ENCODE assay signal across 25 cellular contexts in genomic region chr11:63516109-63516508, GRCh38. TPM values are rescaled to one million over a fixed set of nuclear protein-coding genes. Genes with fewer than 3 reads are reported as not detected.
DNase-seq lines count a peak whose midpoint lies in the region; ATAC-seq, FAIRE-seq and TF ChIP-seq lines count a peak whose summit lies in the region.
"Had no signal": no experiment of that assay in that cellular context is flagged by ENCODE, and none has a peak within 500 bp of the region (broad histone marks: within the 10 kb centered on the region; RNA-seq: fewer than 3 reads in every experiment).

No MANE protein-coding gene starts in this region.

- peak overlapping the region; percentile 25 for H2BK120ac ChIP-seq in trophoblast cell (ENCODE audit: insufficient read depth, low read length, poor library complexity)

- H3K79me1 ChIP-seq in trophoblast cell (ENCODE audit: low read length) = peaks cover 2% of the 10 kb centered on the region

- H3K4me3 ChIP-seq in K562 (no peak overlapping the region), trophoblast cell (ENCODE audit: low read depth, low read length) (no peak overlapping the region), GM23338 (no peak overlapping the region)
- H3K4me3 ChIP-seq: BLaER1 treated with 17β-estradiol and CSF1 and Interleukin-3, amounts not matched to agents 10 nM and 100 nM; GM12878; HAP-1 had no signal

- H3K4me2 ChIP-seq in K562 (ENCODE audit: insufficient read depth, low read length) (no peak overlapping the region), trophoblast cell (ENCODE audit: low read length) (no peak overlapping the region), GM23338 (no peak overlapping the region)

- H3K79me2 ChIP-seq in K562 (ENCODE audit: control insufficient read depth, insufficient read depth, low read length) (no peaks in the 10 kb centered on the region), trophoblast cell (ENCODE audit: control insufficient read depth, insufficient read depth, low read length, poor library complexity) (no peaks in the 10 kb centered on the region), GM23338 (replicated peaks; ENCODE audit: insufficient read depth) (no peaks in the 10 kb centered on the region)

- H3K4ac ChIP-seq in trophoblast cell (ENCODE audit: low read depth, low read length) = no peak overlapping the region

- ATAC-seq in K562 = no peak
- no peak for ATAC-seq in naive thymus-derived CD8-positive, alpha-beta T cell
- no peak for ATAC-seq in GM23338
- ATAC-seq: GM12878 had no signal

- H3K18ac ChIP-seq in trophoblast cell (ENCODE audit: low read length) = no peak overlapping the region

- H3K36me3 ChIP-seq in K562 (ENCODE audit: control insufficient read depth, insufficient read depth, low read length) (no peaks in the 10 kb centered on the region), trophoblast cell (ENCODE audit: control insufficient read depth in 1 of 2, insufficient read depth in 2 of 2, low read length in 2 of 2) (no peaks in the 10 kb centered on the region), GM23338 (ENCODE audit: insufficient read depth) (peaks cover 8% of the 10 kb centered on the region; the same call in 1 of the 2 replicates)
- H3K36me3 ChIP-seq: BE2C; BLaER1 treated with 17β-estradiol and CSF1 and Interleukin-3, amounts not matched to agents 10 nM and 100 nM; HAP-1 had no signal

- H3K27ac ChIP-seq in K562 (ENCODE audit: extremely low read depth, low read depth, low read length) (no peak overlapping the region), trophoblast cell (ENCODE audit: low read depth, low read length) (no peak overlapping the region), GM23338 (ENCODE audit: low read depth) (no peak overlapping the region)
- H3K27ac ChIP-seq: 22Rv1; BLaER1 treated with 17β-estradiol and CSF1 and Interleukin-3, amounts not matched to agents 10 nM and 100 nM had no signal

- H3F3A ChIP-seq in GM23338 (replicated peaks; ENCODE audit: low read depth) = no peaks in the 10 kb centered on the region

- no peaks in the 10 kb centered on the region for H3K27me3 ChIP-seq in K562 (ENCODE audit: control insufficient read depth in 2 of 2, insufficient read depth in 2 of 2, low read length in 2 of 2)
- H3K27me3 ChIP-seq in trophoblast cell (ENCODE audit: insufficient read depth, low read length) = no peaks in the 10 kb centered on the region
- H3K27me3 ChIP-seq in GM23338 (ENCODE audit: insufficient read depth) = no peaks in the 10 kb centered on the region
- H3K27me3 ChIP-seq: BE2C; BLaER1 treated with 17β-estradiol and CSF1 and Interleukin-3, amounts not matched to agents 10 nM and 100 nM had no signal

- H4K20me1 ChIP-seq in K562 (replicated peaks; ENCODE audit: control insufficient read depth, insufficient read depth, low read length) (no peaks in the 10 kb centered on the region), GM23338 (replicated peaks; ENCODE audit: insufficient read depth) (no peaks in the 10 kb centered on the region)
- H4K20me1 ChIP-seq: BLaER1 treated with 17β-estradiol and CSF1 and Interleukin-3, amounts not matched to agents 10 nM and 100 nM had no signal

- no peaks in the 10 kb centered on the region for H3K27me3 Mint-ChIP-seq in naive thymus-derived CD8-positive, alpha-beta T cell
- no peaks in the 10 kb centered on the region for H3K27me3 Mint-ChIP-seq in GM23338 (ENCODE audit: insufficient read depth, low read depth, poor library complexity)
- H3K27me3 Mint-ChIP-seq: CD4-positive, alpha-beta T cell; CD8-positive, alpha-beta memory T cell had no signal

- peaks cover 1 to 15% (median 9%) of the 10 kb centered on the region in 4 donors for H3K4me1 Mint-ChIP-seq in naive thymus-derived CD8-positive, alpha-beta T cell
- H3K4me1 Mint-ChIP-seq in GM23338 = peaks cover 2% of the 10 kb centered on the region; the same call in 2 of the 3 replicates

- intact Hi-C loops in K562 (cut with micrococcal nuclease) = loop anchor here (2.0 kb wide), 1 partner anchor 67 kb away; no protein-coding TSS in a partner anchor

- POLR2A ChIA-PET in K562 (lab: Yijun Ruan, JAX) = interaction anchor here (0.8 to 1.4 kb wide), 3 partner anchors 9 to 40 kb away, joined by 3 to 4 read pairs (median 3); no protein-coding TSS in a partner anchor
- POLR2A ChIA-PET in HEK293T (lab: Yijun Ruan, JAX) = no interaction called here
- POLR2A ChIA-PET in naive thymus-derived CD8-positive, alpha-beta T cell (lab: Charles Lee) = no interaction called here

- peaks cover 0 to 5% (median 0%) of the 10 kb centered on the region in 9 donors for H3K9me3 Mint-ChIP-seq in naive thymus-derived CD8-positive, alpha-beta T cell
- peaks cover 13% of the 10 kb centered on the region for H3K9me3 Mint-ChIP-seq in GM23338
- H3K9me3 Mint-ChIP-seq: CD4-positive, alpha-beta T cell; CD8-positive, alpha-beta memory T cell had no signal

- CTCF ChIA-PET in K562 (lab: Yijun Ruan, JAX; ENCODE audit: low intra/inter-chr PET ratio) = no interaction called here
- CTCF ChIA-PET in HEK293T (lab: Yijun Ruan, JAX) = interaction anchor here (0.6 kb wide), 1 partner anchor 256 kb away, joined by 3 read pairs; no protein-coding TSS in a partner anchor

- no peaks in the 10 kb centered on the region; the same call in 1 of the 2 replicates for H3K9me2 ChIP-seq in GM23338 (ENCODE audit: insufficient read depth)

- H3K9me1 ChIP-seq in K562 (ENCODE audit: control insufficient read depth, insufficient read depth, low read length) = no peaks in the 10 kb centered on the region

- TF ChIP-seq CTCF in K562 (IDR thresholded peaks at IDR 0.05 in 2 of 3, conservative IDR thresholded peaks at IDR 0.05 in 1 of 3; ENCODE audit: insufficient read depth in 2 of 3, low read depth in 1 of 3, low read length in 3 of 3) (no peak), GM23338 (conservative IDR thresholded peaks at IDR 0.05; ENCODE audit: low read depth in 2 of 2) (no peak)

- no peak for TF ChIP-seq EP300 in K562 (IDR thresholded peaks at IDR 0.05; ENCODE audit: low read length)

- H4K91ac ChIP-seq in trophoblast cell (ENCODE audit: low read depth, low read length) = no peak overlapping the region

- no peak overlapping the region for H3K14ac ChIP-seq in trophoblast cell (ENCODE audit: low read length)

- TF ChIP-seq POLR2A in K562 (conservative IDR thresholded peaks at IDR 0.05) = no peak

- no peak overlapping the region for H3K4me3 Mint-ChIP-seq in naive thymus-derived CD8-positive, alpha-beta T cell
- no peak overlapping the region for H3K4me3 Mint-ChIP-seq in GM23338
- H3K4me3 Mint-ChIP-seq: CD14-positive monocyte; CD4-positive, alpha-beta T cell; CD8-positive, alpha-beta memory T cell had no signal

- no peak overlapping the region for H3K23ac ChIP-seq in trophoblast cell (ENCODE audit: low read length)

- no peak for FAIRE-seq in K562 (lab: Jason Lieb, UNC)
- FAIRE-seq: A204.1, D721Med, GM12878 had no signal

- peaks cover 16 to 29% of the 10 kb centered on the region in 2 experiments for H3K4me1 ChIP-seq in K562 (replicated peaks in 1 of 2; ENCODE audit: control insufficient read depth in 2 of 2, insufficient read depth in 2 of 2, low read length in 2 of 2)
- H3K4me1 ChIP-seq in trophoblast cell (ENCODE audit: control insufficient read depth in 1 of 2, insufficient read depth in 2 of 2, low read length in 2 of 2) = peaks cover 2 to 5% of the 10 kb centered on the region in 2 experiments
- H3K4me1 ChIP-seq in GM23338 (ENCODE audit: insufficient read depth) = no peaks in the 10 kb centered on the region
- H3K4me1 ChIP-seq: BE2C had no signal

- WGBS in K562 (ENCODE audit: insufficient coverage, low coverage, missing lambda C conversion rate) = 91% methylated on average over 6 of the region's 6 CpGs
- no CpG with 5 or more reads among the region's 6 CpGs for WGBS in trophoblast cell (ENCODE audit: extremely low coverage, insufficient coverage, insufficient read length)

- H4K12ac ChIP-seq in trophoblast cell (ENCODE audit: low read depth, low read length) = peak overlapping the region; percentile 36

- H3K9ac ChIP-seq in K562 (ENCODE audit: insufficient read depth in 1 of 2, low read depth in 2 of 2, low read length in 2 of 2) (peak overlapping the region in 1 of 2 experiments; percentile 57; a peak in 2 of 4 replicates), trophoblast cell (ENCODE audit: low read length) (no peak overlapping the region)
- H3K9ac ChIP-seq: BLaER1 treated with 17β-estradiol and CSF1 and Interleukin-3, amounts not matched to agents 10 nM and 100 nM had no signal

- H2BK12ac ChIP-seq in trophoblast cell (ENCODE audit: low read length) = no peak overlapping the region

- no peaks in the 10 kb centered on the region for H3K36me3 Mint-ChIP-seq in naive thymus-derived CD8-positive, alpha-beta T cell
- H3K36me3 Mint-ChIP-seq in GM23338 (ENCODE audit: low read depth) = peaks cover 10% of the 10 kb centered on the region; the same call in 2 of the 3 replicates
- H3K36me3 Mint-ChIP-seq: CD8-positive, alpha-beta memory T cell had no signal

- H3K9me3 ChIP-seq in K562 (replicated peaks; ENCODE audit: control insufficient read depth, insufficient read depth, low read depth, low read length) (no peaks in the 10 kb centered on the region; the same call in 1 of the 2 replicates), trophoblast cell (ENCODE audit: insufficient read depth, low read depth, low read length) (peaks cover 2% of the 10 kb centered on the region)
- H3K9me3 ChIP-seq: BE2C had no signal

- no peak overlapping the region for H2BK5ac ChIP-seq in trophoblast cell (ENCODE audit: low read depth, low read length, poor library complexity)

- BruUV-seq in K562 (replicated peaks; lab: Mats Ljungman, UMichigan) = no TSS peak

- no peak overlapping the region for H4K8ac ChIP-seq in trophoblast cell (ENCODE audit: low read depth, low read length)

- peak; percentile 4 for DNase-seq in AG20443 (ENCODE audit: low spot score)
- DNase-seq in K562 (ENCODE audit: extremely low read depth in 1 of 4, low spot score in 3 of 4) = peak in 1 of 4 experiments; percentile 7
- peak; percentile 43 for DNase-seq in islet precursor cell
- no peak for DNase-seq in trophoblast cell
- DNase-seq in HEK293T (ENCODE audit: extremely low spot score) = no peak
- DNase-seq in naive thymus-derived CD8-positive, alpha-beta T cell = no peak
- DNase-seq in anterior cingulate cortex (lab: John Stamatoyannopoulos, UW) = no peak
- no peak for DNase-seq in GM23338 (ENCODE audit: low spot score)
- DNase-seq: AML-193; BE2C; CD4-positive, alpha-beta T cell; CD8-positive, alpha-beta memory T cell; DMS 273 treated with DMSO at 0.1 percent for 48 hours; DMS79; EL; GDM1 had no signal

- TF ChIP-seq RAD21 in K562 (CRISPR knock-in tag; conservative IDR thresholded peaks at IDR 0.05 in 1 of 2, IDR thresholded peaks at IDR 0.05 in 1 of 2) = no peak

- H3K27ac Mint-ChIP-seq in naive thymus-derived CD8-positive, alpha-beta T cell = no peak overlapping the region
- no peak overlapping the region for H3K27ac Mint-ChIP-seq in GM23338
- H3K27ac Mint-ChIP-seq: CD4-positive, alpha-beta T cell had no signal

- H2AFZ ChIP-seq in K562 (ENCODE audit: low read depth, low read length) = no peak overlapping the region
- H2AFZ ChIP-seq in trophoblast cell (ENCODE audit: insufficient read depth, low read length, poor library complexity) = no peak overlapping the region
- H2AFZ ChIP-seq in GM23338 = no peak overlapping the region

- in situ Hi-C loops in K562 (cut with MboI) = no loop called here

- H2AK5ac ChIP-seq in trophoblast cell (ENCODE audit: low read length) = peak overlapping the region; percentile 19

RNA-seq across cellular contexts. Expression of gene LGALS12, which starts 10.2 kb away (rescaled TPM):
- 1.3 and 4.1 TPM in 2 replicates for total RNA-seq in K562 (2011; cell fraction: chromatin; rRNA removed; ENCODE audit: low replicate concordance)
- total RNA-seq in K562 (2011; cell fraction: nucleolus; rRNA removed) = 1.4 and 3.0 TPM in 2 replicates
- 1.6 and 1.9 TPM in 2 replicates for total RNA-seq in K562 (2011; cell fraction: nucleoplasm; rRNA removed)
- total RNA-seq in K562 (2014; rRNA removed) = 5.1 TPM in 2 replicates
- total RNA-seq in K562 (2014; rRNA removed; fragmentation: Illumina TruSeq; extraction: Trizol) = 2.2 and 2.9 TPM in 2 replicates
- total RNA-seq in K562 (2015; rRNA removed; fragmentation: Illumina TruSeq; extraction: Trizol) = 4.7 and 5.2 TPM in 2 replicates
- total RNA-seq in K562 (2021) = 4.5 and 5.1 TPM in 2 replicates
- polyA plus RNA-seq in K562 (2011; rRNA removed) = 8.0 and 9.5 TPM in 2 replicates
- polyA plus RNA-seq in K562 (2011; cell fraction: cytosol; rRNA removed) = 11.8 and 13.9 TPM in 2 replicates
- polyA plus RNA-seq in K562 (2011; cell fraction: nucleus; rRNA removed) = 6.9 and 7.5 TPM in 2 replicates
- polyA plus RNA-seq in K562 (2012) = 5.1 and 15.0 TPM in 2 replicates
- 5.0 and 5.7 TPM in 2 replicates for polyA plus RNA-seq in K562 (2014; fragmentation: Illumina TruSeq; extraction: Trizol)
- polyA plus RNA-seq in K562 (2014; fragmentation: Nextera tagmentation; extraction: Ambion mirVana) = under 1 TPM; 0.66 to 0.99 TPM
- polyA plus RNA-seq in K562 (2014; rRNA removed) = 3.6 and 5.2 TPM in 2 replicates
- 3.5 and 4.7 TPM in 2 replicates for polyA minus RNA-seq in K562 (2011; rRNA and poly(A)+ RNA removed)
- polyA minus RNA-seq in K562 (2011; cell fraction: cytosol; rRNA and poly(A)+ RNA removed) = 2.7 and 3.4 TPM in 2 replicates
- 2.6 and 2.9 TPM in 2 replicates for polyA minus RNA-seq in K562 (2011; cell fraction: nucleus; rRNA and poly(A)+ RNA removed)
- polyA plus RNA-seq in trophoblast cell (2013) = 1.4 and 1.5 TPM in 2 replicates
- not detected for total RNA-seq in naive thymus-derived CD8-positive, alpha-beta T cell
- not detected for polyA plus RNA-seq in naive thymus-derived CD8-positive, alpha-beta T cell
- total RNA-seq in GM23338 (2014; rRNA removed; shearing (Covaris generic)) = 0.62 and 0.94 TPM in 2 replicates
- 0.57 and 1.2 TPM in 2 replicates for polyA plus RNA-seq in GM23338 (2016; fragmentation: Nextera tagmentation; extraction: Ambion mirVana)
- total RNA-seq: CD4-positive, alpha-beta T cell; CD8-positive, alpha-beta memory T cell; GM12878 had no signal
- polyA plus RNA-seq: AG04450; CD8-positive, alpha-beta memory T cell; GM12878 had no signal

RNA-seq across cellular contexts. Expression of gene PLAAT4, which starts 20.5 kb away (rescaled TPM):
- not detected in 2 replicates for total RNA-seq in K562 (2011; cell fraction: chromatin; rRNA removed; ENCODE audit: low replicate concordance)
- 0.67 TPM in 1 of 2 replicates, not detected in the other for total RNA-seq in K562 (2011; cell fraction: nucleolus; rRNA removed)
- total RNA-seq in K562 (2011; cell fraction: nucleoplasm; rRNA removed) = 0.51 TPM in 1 of 2 replicates, not detected in the other
- total RNA-seq in K562 (2014; rRNA removed) (0.37 TPM in 1 of 2 replicates, not detected in the other), K562 (2014; rRNA removed; fragmentation: Illumina TruSeq; extraction: Trizol) (0.99 and 1.0 TPM in 2 replicates), K562 (2015; rRNA removed; fragmentation: Illumina TruSeq; extraction: Trizol) (2.0 and 3.0 TPM in 2 replicates), K562 (2021) (0.80 and 1.2 TPM in 2 replicates)
- polyA plus RNA-seq in K562 (2011; rRNA removed) (0.43 and 0.54 TPM in 2 replicates), K562 (2014; fragmentation: Illumina TruSeq; extraction: Trizol) (1.1 and 1.3 TPM in 2 replicates), K562 (2014; fragmentation: Nextera tagmentation; extraction: Ambion mirVana) (1 to 10 TPM; 1.2 to 2.1 TPM), K562 (2014; rRNA removed) (0.57 and 1.7 TPM in 2 replicates), GM23338 (2016; fragmentation: Nextera tagmentation; extraction: Ambion mirVana) (4.6 and 5.0 TPM in 2 replicates)
- polyA plus RNA-seq in K562 (2011; cell fraction: cytosol; rRNA removed) = 0.19 and 0.60 TPM in 2 replicates
- 0.20 and 0.47 TPM in 2 replicates for polyA plus RNA-seq in K562 (2011; cell fraction: nucleus; rRNA removed)
- 2.3 and 7.2 TPM in 2 replicates for polyA plus RNA-seq in K562 (2012)
- polyA minus RNA-seq in K562 (2011; rRNA and poly(A)+ RNA removed) = 0.84 TPM in 1 of 2 replicates, not detected in the other
- polyA minus RNA-seq in K562 (2011; cell fraction: cytosol; rRNA and poly(A)+ RNA removed) = 1.2 TPM in 1 of 2 replicates, not detected in the other
- not detected in 2 replicates for polyA minus RNA-seq in K562 (2011; cell fraction: nucleus; rRNA and poly(A)+ RNA removed)
- polyA plus RNA-seq in trophoblast cell (2013) = 0.79 and 0.99 TPM in 2 replicates
- total RNA-seq in naive thymus-derived CD8-positive, alpha-beta T cell = 10 to 100 TPM; 97.8 to 99.8 TPM
- 100 to 1,000 TPM; 460 to 532 (median 464) TPM for polyA plus RNA-seq in naive thymus-derived CD8-positive, alpha-beta T cell
- total RNA-seq in GM23338 (2014; rRNA removed; shearing (Covaris generic)) = 0.69 and 3.3 TPM in 2 replicates

RNA-seq across cellular contexts. Expression of gene PLAAT5, which starts 25.1 kb away (rescaled TPM):
- not detected in 2 replicates for total RNA-seq in K562 (2011; cell fraction: chromatin; rRNA removed; ENCODE audit: low replicate concordance)
- total RNA-seq in K562 (2011; cell fraction: nucleolus; rRNA removed) = not detected in 2 replicates
- total RNA-seq in K562 (2011; cell fraction: nucleoplasm; rRNA removed) = not detected in 2 replicates
- total RNA-seq in K562 (2014; rRNA removed) (not detected in 2 replicates), K562 (2014; rRNA removed; fragmentation: Illumina TruSeq; extraction: Trizol) (not detected in 2 replicates), K562 (2015; rRNA removed; fragmentation: Illumina TruSeq; extraction: Trizol) (not detected in 2 replicates), K562 (2021) (not detected in 2 replicates)
- polyA plus RNA-seq in K562 (2011; rRNA removed) (not detected in 2 replicates), K562 (2014; fragmentation: Illumina TruSeq; extraction: Trizol) (not detected in 2 replicates), K562 (2014; fragmentation: Nextera tagmentation; extraction: Ambion mirVana) (not detected), K562 (2014; rRNA removed) (not detected in 2 replicates), GM23338 (2016; fragmentation: Nextera tagmentation; extraction: Ambion mirVana) (7.5 and 7.7 TPM in 2 replicates)
- not detected in 2 replicates for polyA plus RNA-seq in K562 (2011; cell fraction: cytosol; rRNA removed)
- not detected in 2 replicates for polyA plus RNA-seq in K562 (2011; cell fraction: nucleus; rRNA removed)
- 0.05 TPM in 1 of 2 replicates, not detected in the other for polyA plus RNA-seq in K562 (2012)
- polyA minus RNA-seq in K562 (2011; rRNA and poly(A)+ RNA removed) = not detected in 2 replicates
- polyA minus RNA-seq in K562 (2011; cell fraction: cytosol; rRNA and poly(A)+ RNA removed) = not detected in 2 replicates
- not detected in 2 replicates for polyA minus RNA-seq in K562 (2011; cell fraction: nucleus; rRNA and poly(A)+ RNA removed)
- polyA plus RNA-seq in trophoblast cell (2013) = 3.1 TPM in 2 replicates
- total RNA-seq in naive thymus-derived CD8-positive, alpha-beta T cell = under 1 TPM; 0.18 to 0.58 TPM
- under 1 TPM; 0.34 to 0.64 (median 0.36) TPM for polyA plus RNA-seq in naive thymus-derived CD8-positive, alpha-beta T cell
- 10.4 and 11.6 TPM in 2 replicates for total RNA-seq in GM23338 (2014; rRNA removed; shearing (Covaris generic))
- total RNA-seq: GM12878, H4 had no signal
- polyA plus RNA-seq: AG04450; CD8-positive, alpha-beta memory T cell; GM12878 had no signal

RNA-seq across cellular contexts. Expression of gene PLAAT2, which starts 47.1 kb away (rescaled TPM):
- not detected in 2 replicates for total RNA-seq in K562 (2011; cell fraction: chromatin; rRNA removed; ENCODE audit: low replicate concordance)
- total RNA-seq in K562 (2011; cell fraction: nucleolus; rRNA removed) = not detected in 2 replicates
- not detected in 2 replicates for total RNA-seq in K562 (2011; cell fraction: nucleoplasm; rRNA removed)
- not detected in 2 replicates for total RNA-seq in K562 (2014; rRNA removed)
- not detected in 2 replicates for total RNA-seq in K562 (2014; rRNA removed; fragmentation: Illumina TruSeq; extraction: Trizol)
- not detected in 2 replicates for total RNA-seq in K562 (2015; rRNA removed; fragmentation: Illumina TruSeq; extraction: Trizol)
- not detected in 2 replicates for total RNA-seq in K562 (2021)
- not detected in 2 replicates for polyA plus RNA-seq in K562 (2011; rRNA removed)
- polyA plus RNA-seq in K562 (2011; cell fraction: cytosol; rRNA removed) = not detected in 2 replicates
- polyA plus RNA-seq in K562 (2011; cell fraction: nucleus; rRNA removed) = not detected in 2 replicates
- not detected in 2 replicates for polyA plus RNA-seq in K562 (2012)
- not detected in 2 replicates for polyA plus RNA-seq in K562 (2014; fragmentation: Illumina TruSeq; extraction: Trizol)
- not detected for polyA plus RNA-seq in K562 (2014; fragmentation: Nextera tagmentation; extraction: Ambion mirVana)
- polyA plus RNA-seq in K562 (2014; rRNA removed) = not detected in 2 replicates
- polyA minus RNA-seq in K562 (2011; rRNA and poly(A)+ RNA removed) = not detected in 2 replicates
- not detected in 2 replicates for polyA minus RNA-seq in K562 (2011; cell fraction: cytosol; rRNA and poly(A)+ RNA removed)
- polyA minus RNA-seq in K562 (2011; cell fraction: nucleus; rRNA and poly(A)+ RNA removed) = not detected in 2 replicates
- polyA plus RNA-seq in trophoblast cell (2013) = 0.18 and 0.22 TPM in 2 replicates
- total RNA-seq in naive thymus-derived CD8-positive, alpha-beta T cell = not detected
- polyA plus RNA-seq in naive thymus-derived CD8-positive, alpha-beta T cell = under 1 TPM; 0.39 to 0.69 (median 0.49) TPM
- total RNA-seq in GM23338 (2014; rRNA removed; shearing (Covaris generic)) = 0.66 TPM in 1 of 2 replicates, not detected in the other
- polyA plus RNA-seq in GM23338 (2016; fragmentation: Nextera tagmentation; extraction: Ambion mirVana) = 0.42 and 0.78 TPM in 2 replicates
- total RNA-seq: H4 had no signal
- polyA plus RNA-seq: AG04450; CD14-positive monocyte; CD8-positive, alpha-beta memory T cell had no signal

Comparison
In these comparisons a context has a peak if more than half of its experiments do, and no peak if none do; other contexts are left out.
1. DNase-seq: peak in AG20443 (single experiment) and islet precursor cell (single experiment); none in trophoblast cell (0 of 2), HEK293T (single experiment), naive thymus-derived CD8-positive, alpha-beta T cell (0 of 10), anterior cingulate cortex (0 of 58) and GM23338 (single experiment).
2. RNA of gene PLAAT4, which starts 20.5 kb away (total RNA-seq): 97.8 to 99.8 TPM in naive thymus-derived CD8-positive, alpha-beta T cell; 0.37 to 3.0 TPM in K562 and 0.69 to 3.3 TPM in GM23338; every median in the first group is over 10 times any median in the second.